Comparison of ENCODE assay signal across 19 cellular contexts in the genomic region with DNA sequence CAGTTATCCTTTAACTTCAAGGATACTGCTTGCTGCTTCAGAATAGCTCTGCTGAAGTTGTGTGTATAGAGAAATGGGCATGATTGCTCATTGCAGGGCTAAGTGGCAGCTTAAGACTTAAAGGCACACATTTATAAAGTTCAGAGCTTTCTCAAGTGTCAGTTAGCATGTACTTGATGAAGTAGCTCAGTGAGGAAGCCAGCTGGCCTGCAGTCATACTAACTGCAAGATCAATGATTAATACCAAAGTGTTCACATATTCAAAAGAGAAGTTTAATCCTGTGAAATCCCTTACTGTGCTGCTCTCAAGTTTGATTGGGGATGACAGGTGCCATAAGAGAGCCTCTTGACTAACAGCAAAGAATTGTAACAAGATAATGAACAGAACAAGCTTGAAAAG.
"Had no signal": no experiment of that assay in that cellular context is flagged by ENCODE, and none has a peak within 500 bp of the region (broad histone marks: within the 10 kb centered on the region; RNA-seq: fewer than 3 reads in every experiment).

No MANE protein-coding gene starts in this region.

- DNase-seq: activated CD4-positive, alpha-beta memory T cell treated with anti-CD3 and anti-CD28 coated beads, Interleukin-2, amount 10 ng/mL, durations not matched to agents 7 days and 5 days; activated CD8-positive, alpha-beta memory T cell treated with anti-CD3 and anti-CD28 coated beads, Interleukin-2, amount 10 ng/mL, durations not matched to agents 7 days and 5 days; activated effector memory CD4-positive, alpha-beta T cell treated with anti-CD3 and anti-CD28 coated beads, Interleukin-2, amount 50 U/mL, for 16 hours; activated naive CD4-positive, alpha-beta T cell treated with anti-CD3 and anti-CD28 coated beads, Interleukin-2, amount 10 ng/mL, durations not matched to agents 7 days and 5 days; activated T-cell treated with anti-CD3 and anti-CD28 coated beads for 4 hours; cerebellar nuclear complex; cortex of kidney; esophagus squamous epithelium; gastrocnemius medialis; hippocampal formation; left ventricle myocardium superior; nephron progenitor cell; stimulated activated CD4-positive, alpha-beta T cell treated with anti-CD3 and anti-CD28 coated beads, Interleukin-15, amount 100 ng/mL, for 24 hours; T-helper 2 cell had no signal

- H3K4me1 ChIP-seq: esophagus squamous epithelium, gastrocnemius medialis, upper lobe of left lung had no signal

- ATAC-seq: activated CD4-positive, CD25-positive, alpha-beta regulatory T cell treated with anti-CD3 and anti-CD28 coated beads, Interleukin-2, amount 50 U/mL, for 24 hours; activated CD8-positive, alpha-beta memory T cell treated with anti-CD3 and anti-CD28 coated beads, Interleukin-2, amount 10 ng/mL, durations not matched to agents 7 days and 5 days; gastrocnemius medialis; left ventricle myocardium superior; sciatic nerve; stimulated activated memory B cell treated with anti-CD40 and anti-IgM and Interleukin-4, amounts not matched to agents 10 μg/mL and 1 μg/mL and 100 μg/mL, for 72 hours had no signal

- H3K9me3 ChIP-seq: gastrocnemius medialis, upper lobe of left lung had no signal

- H3K4me3 ChIP-seq: esophagus squamous epithelium, gastrocnemius medialis, smooth muscle cell, upper lobe of left lung had no signal

- H3K27ac ChIP-seq: esophagus squamous epithelium, gastrocnemius medialis, upper lobe of left lung had no signal

- H3K27me3 ChIP-seq: esophagus squamous epithelium, gastrocnemius medialis, upper lobe of left lung had no signal

- H3K36me3 ChIP-seq: esophagus squamous epithelium, gastrocnemius medialis, upper lobe of left lung had no signal
